ENCODE assay signal across 8 cellular contexts in the genomic region with DNA sequence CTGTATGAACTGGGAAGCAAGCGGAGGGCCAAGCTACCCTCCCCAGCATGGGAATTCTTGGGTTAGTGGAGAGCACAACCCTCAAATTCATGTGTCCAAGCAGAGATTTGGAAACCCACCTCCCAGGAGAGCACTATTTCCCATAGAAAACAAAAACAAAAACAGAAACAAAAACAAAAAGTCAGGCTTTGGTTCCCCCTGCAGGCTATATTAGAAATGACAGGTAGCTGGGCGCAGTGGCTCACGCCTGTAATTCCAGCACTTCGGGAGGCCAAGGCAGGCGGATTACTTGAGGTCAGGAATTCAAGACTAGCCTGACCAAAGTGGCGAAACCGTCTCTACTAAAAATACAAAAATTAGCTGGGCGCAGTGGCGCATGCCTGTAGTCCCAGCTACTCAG. TPM values are rescaled to one million over a fixed set of nuclear protein-coding genes. Genes with fewer than 3 reads are reported as not detected.
DNase-seq lines count a peak whose midpoint lies in the region; TF ChIP-seq lines count a peak whose summit lies in the region.

No MANE protein-coding gene starts in this region.

- no peaks in the 10 kb centered on the region for H3K9me3 ChIP-seq in neural cell (ENCODE audit: low read length)

- peak; percentile 26 for DNase-seq in activated CD8-positive, alpha-beta memory T cell treated with anti-CD3 and anti-CD28 coated beads, Interleukin-2, amount 50 U/mL, for 4 hours
- DNase-seq in activated CD8-positive, alpha-beta memory T cell treated with anti-CD3 and anti-CD28 coated beads, Interleukin-2, amount 50 U/mL, for 48 hours = no peak
- DNase-seq in SK-MEL-5 (ENCODE audit: low read depth, low spot score) = peak; percentile 60
- DNase-seq in epithelial cell of esophagus (ENCODE audit: low read depth) = peak; percentile 28
- DNase-seq in amniotic stem cell (lab: John Stamatoyannopoulos, UW) = no peak
- DNase-seq in ureter (ENCODE audit: low spot score) = no peak
- DNase-seq in activated T-cell treated with anti-CD3 and anti-CD28 coated beads for 4 hours = no peak

- H3K36me3 ChIP-seq in neural cell (ENCODE audit: insufficient read depth, low read length) = no peaks in the 10 kb centered on the region

- H3K4me3 ChIP-seq in epithelial cell of esophagus (ENCODE audit: low read length) = no peak overlapping the region
- no peak overlapping the region for H3K4me3 ChIP-seq in neural cell (ENCODE audit: low read length)

- no peaks in the 10 kb centered on the region for H3K9me2 ChIP-seq in neural cell (ENCODE audit: insufficient read depth, low read length)

- no peaks in the 10 kb centered on the region for H3K27me3 ChIP-seq in neural cell (ENCODE audit: insufficient read depth, low read depth, low read length)

- H4K20me1 ChIP-seq in neural cell (ENCODE audit: insufficient read depth) = no peaks in the 10 kb centered on the region

- TF ChIP-seq RAD21 in neural cell (conservative IDR thresholded peaks at IDR 0.05) = peak; percentile 75

- no peak overlapping the region for H3K27ac ChIP-seq in neural cell (ENCODE audit: low read length)

- in situ Hi-C loops in SK-MEL-5 (cut with HindIII; ENCODE audit: low pct_unique_long_range_greater_than_20kb, low sequenced_read_pairs) = no loop called here

- H3K9ac ChIP-seq in neural cell (ENCODE audit: low read length) = no peak overlapping the region

- H2AFZ ChIP-seq in neural cell (ENCODE audit: low read depth, low read length) = no peak overlapping the region

- H3K79me2 ChIP-seq in neural cell (replicated peaks; ENCODE audit: insufficient read depth, low read length) = no peaks in the 10 kb centered on the region

- TF ChIP-seq EP300 in neural cell (conservative IDR thresholded peaks at IDR 0.05; ENCODE audit: poor library complexity, severe bottlenecking) = no peak

- no peak overlapping the region for H3K4me2 ChIP-seq in neural cell (ENCODE audit: low read length)

- H3F3A ChIP-seq in neural cell (ENCODE audit: insufficient read depth, low read length, poor library complexity, severe bottlenecking) = no peaks in the 10 kb centered on the region

- TF ChIP-seq CTCF in epithelial cell of esophagus (IDR thresholded peaks at IDR 0.05; ENCODE audit: insufficient read depth, low read depth, low read length, missing control alignments) (peak; percentile 68), neural cell (IDR thresholded peaks at IDR 0.05; ENCODE audit: poor library complexity, severe bottlenecking) (peak; percentile 81)

TF ChIP-seq in neural cell, 6 proteins besides CTCF, POLR2A, EP300 and RAD21:
- TF ChIP-seq, protein P1, sequence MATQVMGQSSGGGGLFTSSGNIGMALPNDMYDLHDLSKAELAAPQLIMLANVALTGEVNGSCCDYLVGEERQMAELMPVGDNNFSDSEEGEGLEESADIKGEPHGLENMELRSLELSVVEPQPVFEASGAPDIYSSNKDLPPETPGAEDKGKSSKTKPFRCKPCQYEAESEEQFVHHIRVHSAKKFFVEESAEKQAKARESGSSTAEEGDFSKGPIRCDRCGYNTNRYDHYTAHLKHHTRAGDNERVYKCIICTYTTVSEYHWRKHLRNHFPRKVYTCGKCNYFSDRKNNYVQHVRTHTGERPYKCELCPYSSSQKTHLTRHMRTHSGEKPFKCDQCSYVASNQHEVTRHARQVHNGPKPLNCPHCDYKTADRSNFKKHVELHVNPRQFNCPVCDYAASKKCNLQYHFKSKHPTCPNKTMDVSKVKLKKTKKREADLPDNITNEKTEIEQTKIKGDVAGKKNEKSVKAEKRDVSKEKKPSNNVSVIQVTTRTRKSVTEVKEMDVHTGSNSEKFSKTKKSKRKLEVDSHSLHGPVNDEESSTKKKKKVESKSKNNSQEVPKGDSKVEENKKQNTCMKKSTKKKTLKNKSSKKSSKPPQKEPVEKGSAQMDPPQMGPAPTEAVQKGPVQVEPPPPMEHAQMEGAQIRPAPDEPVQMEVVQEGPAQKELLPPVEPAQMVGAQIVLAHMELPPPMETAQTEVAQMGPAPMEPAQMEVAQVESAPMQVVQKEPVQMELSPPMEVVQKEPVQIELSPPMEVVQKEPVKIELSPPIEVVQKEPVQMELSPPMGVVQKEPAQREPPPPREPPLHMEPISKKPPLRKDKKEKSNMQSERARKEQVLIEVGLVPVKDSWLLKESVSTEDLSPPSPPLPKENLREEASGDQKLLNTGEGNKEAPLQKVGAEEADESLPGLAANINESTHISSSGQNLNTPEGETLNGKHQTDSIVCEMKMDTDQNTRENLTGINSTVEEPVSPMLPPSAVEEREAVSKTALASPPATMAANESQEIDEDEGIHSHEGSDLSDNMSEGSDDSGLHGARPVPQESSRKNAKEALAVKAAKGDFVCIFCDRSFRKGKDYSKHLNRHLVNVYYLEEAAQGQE (IDR thresholded peaks at IDR 0.05; ENCODE audit: borderline replicate concordance) = no peak
- TF ChIP-seq SMC3 (conservative IDR thresholded peaks at IDR 0.05; ENCODE audit: poor library complexity) = peak; percentile 65

RNA-seq across cellular contexts. Expression of a gene that starts 10.8 kb away (rescaled TPM):
- total RNA-seq in SK-MEL-5 (2014; rRNA removed; shearing (Covaris generic)) = 11.3 and 13.6 TPM in 2 replicates
- 10.9 and 14.0 TPM in 2 replicates for polyA plus RNA-seq in SK-MEL-5 (2015; cell fraction: cytosol; rRNA removed)
- 16.7 and 20.4 TPM in 2 replicates for polyA plus RNA-seq in SK-MEL-5 (2015; cell fraction: nucleus; rRNA removed)
- polyA plus RNA-seq in neural cell = 16.1 and 25.2 TPM in 2 replicates
- polyA minus RNA-seq in neural cell = 23.4 and 28.0 TPM in 2 replicates
- 34.0 TPM for total RNA-seq in ureter

RNA-seq across cellular contexts. Expression of a gene that starts 12.4 kb away (rescaled TPM):
- 13.9 and 16.2 TPM in 2 replicates for total RNA-seq in SK-MEL-5 (2014; rRNA removed; shearing (Covaris generic))
- 25.8 and 30.2 TPM in 2 replicates for polyA plus RNA-seq in SK-MEL-5 (2015; cell fraction: cytosol; rRNA removed)
- 18.8 and 23.9 TPM in 2 replicates for polyA plus RNA-seq in SK-MEL-5 (2015; cell fraction: nucleus; rRNA removed)
- 25.7 and 32.2 TPM in 2 replicates for polyA plus RNA-seq in neural cell
- 32.1 and 42.3 TPM in 2 replicates for polyA minus RNA-seq in neural cell
- 26.7 TPM for total RNA-seq in ureter

RNA-seq across cellular contexts. Expression of a gene that starts 13.8 kb away (rescaled TPM):
- 0.48 and 1.1 TPM in 2 replicates for total RNA-seq in SK-MEL-5 (2014; rRNA removed; shearing (Covaris generic))
- polyA plus RNA-seq in SK-MEL-5 (2015; cell fraction: cytosol; rRNA removed) = 0.43 and 0.98 TPM in 2 replicates
- polyA plus RNA-seq in SK-MEL-5 (2015; cell fraction: nucleus; rRNA removed) = 0.77 and 2.1 TPM in 2 replicates
- polyA plus RNA-seq in neural cell = not detected in 2 replicates
- not detected in 2 replicates for polyA minus RNA-seq in neural cell
- 39.7 TPM for total RNA-seq in ureter

RNA-seq across cellular contexts. Expression of a gene that starts 21.3 kb away (rescaled TPM):
- 133 and 162 TPM in 2 replicates for total RNA-seq in SK-MEL-5 (2014; rRNA removed; shearing (Covaris generic))
- 171 and 247 TPM in 2 replicates for polyA plus RNA-seq in SK-MEL-5 (2015; cell fraction: cytosol; rRNA removed)
- polyA plus RNA-seq in SK-MEL-5 (2015; cell fraction: nucleus; rRNA removed) = 161 and 165 TPM in 2 replicates
- polyA plus RNA-seq in neural cell = 39.1 and 49.7 TPM in 2 replicates
- polyA minus RNA-seq in neural cell = 32.5 and 33.1 TPM in 2 replicates
- 138 TPM for total RNA-seq in ureter

RNA-seq across cellular contexts. Expression of a gene that starts 40.5 kb away (rescaled TPM):
- 0.11 and 0.16 TPM in 2 replicates for total RNA-seq in SK-MEL-5 (2014; rRNA removed; shearing (Covaris generic))
- polyA plus RNA-seq in SK-MEL-5 (2015; cell fraction: cytosol; rRNA removed) = 0.08 TPM in 1 of 2 replicates, not detected in the other
- polyA plus RNA-seq in SK-MEL-5 (2015; cell fraction: nucleus; rRNA removed) = 0.33 and 1.2 TPM in 2 replicates
- polyA plus RNA-seq in neural cell = 0.16 and 0.33 TPM in 2 replicates
- 0.23 and 0.24 TPM in 2 replicates for polyA minus RNA-seq in neural cell
- total RNA-seq in ureter = 10.5 TPM

Comparison
In these comparisons a context has a peak if more than half of its experiments do, and no peak if none do; other contexts are left out.
1. DNase-seq: peak in activated CD8-positive, alpha-beta memory T cell treated with anti-CD3 and anti-CD28 coated beads, Interleukin-2, amount 50 U/mL, for 4 hours (single experiment), SK-MEL-5 (single experiment) and epithelial cell of esophagus (single experiment); none in activated CD8-positive, alpha-beta memory T cell treated with anti-CD3 and anti-CD28 coated beads, Interleukin-2, amount 50 U/mL, for 48 hours (single experiment), amniotic stem cell (single experiment), ureter (single experiment) and activated T-cell treated with anti-CD3 and anti-CD28 coated beads for 4 hours (single experiment).
2. RNA of a gene that starts 13.8 kb away (total RNA-seq): 39.7 TPM in ureter (single experiment); 0.48 to 1.1 TPM in SK-MEL-5; every median in the first group is over 10 times any median in the second.